3 cellular contexts compared by ENCODE assay signal in genomic region chr5:7324919-7325318, GRCh38.
TF ChIP-seq lines count a peak whose summit lies in the region.

No MANE protein-coding gene starts in this region.

TF ChIP-seq in HepG2, 621 proteins besides CTCF, POLR2A, EP300 and RAD21:
- TF ChIP-seq ATF7 (IDR thresholded peaks at IDR 0.05) (peak; percentile 46; the same call in 1 of the 2 replicates), ATF7 (CRISPR knock-in tag; IDR thresholded peaks at IDR 0.05) (no peak), CCDC6 (CRISPR knock-in tag; IDR thresholded peaks at IDR 0.05) (no peak)
TF ChIP-seq in HepG2: peak in this region for 1.

TF ChIP-seq in HEK293, 187 proteins besides CTCF, POLR2A, EP300 and RAD21:
- TF ChIP-seq ZNF654 (tag by site-specific recombination; IDR thresholded peaks at IDR 0.05; ENCODE audit: low read depth) (no peak), ZNF24 (tag by site-specific recombination; IDR thresholded peaks at IDR 0.05) (no peak), REPIN1 (tag by site-specific recombination; IDR thresholded peaks at IDR 0.05; ENCODE audit: low read depth) (no peak), ZNF214 (tag by site-specific recombination; IDR thresholded peaks at IDR 0.05; ENCODE audit: borderline replicate concordance) (no peak), ZNF530 (tag by site-specific recombination; IDR thresholded peaks at IDR 0.05; ENCODE audit: low read depth) (no peak)
- TF ChIP-seq, protein P1, sequence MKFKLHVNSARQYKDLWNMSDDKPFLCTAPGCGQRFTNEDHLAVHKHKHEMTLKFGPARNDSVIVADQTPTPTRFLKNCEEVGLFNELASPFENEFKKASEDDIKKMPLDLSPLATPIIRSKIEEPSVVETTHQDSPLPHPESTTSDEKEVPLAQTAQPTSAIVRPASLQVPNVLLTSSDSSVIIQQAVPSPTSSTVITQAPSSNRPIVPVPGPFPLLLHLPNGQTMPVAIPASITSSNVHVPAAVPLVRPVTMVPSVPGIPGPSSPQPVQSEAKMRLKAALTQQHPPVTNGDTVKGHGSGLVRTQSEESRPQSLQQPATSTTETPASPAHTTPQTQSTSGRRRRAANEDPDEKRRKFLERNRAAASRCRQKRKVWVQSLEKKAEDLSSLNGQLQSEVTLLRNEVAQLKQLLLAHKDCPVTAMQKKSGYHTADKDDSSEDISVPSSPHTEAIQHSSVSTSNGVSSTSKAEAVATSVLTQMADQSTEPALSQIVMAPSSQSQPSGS (tag by site-specific recombination; IDR thresholded peaks at IDR 0.05; ENCODE audit: low read depth) = peak; percentile 53; the same call in 1 of the 2 replicates

TF ChIP-seq in K562, 482 proteins besides CTCF, POLR2A, EP300 and RAD21:
- no peak for TF ChIP-seq CEBPG (CRISPR knock-in tag; IDR thresholded peaks at IDR 0.05)
- 0 out of 4 replicates have a peak, but pooled peaks of 1 of the 2 experiments have one; percentile 8 for TF ChIP-seq CEBPG (tag; conservative IDR thresholded peaks at IDR 0.05 in 1 of 2, IDR thresholded peaks at IDR 0.05 in 1 of 2)
- TF ChIP-seq, protein P2, sequence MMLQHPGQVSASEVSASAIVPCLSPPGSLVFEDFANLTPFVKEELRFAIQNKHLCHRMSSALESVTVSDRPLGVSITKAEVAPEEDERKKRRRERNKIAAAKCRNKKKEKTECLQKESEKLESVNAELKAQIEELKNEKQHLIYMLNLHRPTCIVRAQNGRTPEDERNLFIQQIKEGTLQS (IDR thresholded peaks at IDR 0.05) = peak; percentile 52; the same call in 1 of the 2 replicates
- TF ChIP-seq, protein P2 (CRISPR knock-in tag; conservative IDR thresholded peaks at IDR 0.05) = no peak
- no peak for TF ChIP-seq PRPF4 (IDR thresholded peaks at IDR 0.05; ENCODE audit: insufficient read depth, low read depth, low read length, poor library complexity, severe bottlenecking)
